In genomic region chr3:156825795-156826143, GRCh38 we compare ENCODE assay signal across 8 cellular contexts. TPM values are rescaled to one million over a fixed set of nuclear protein-coding genes. Genes with fewer than 3 reads are reported as not detected.
A peak's percentile ranks its signal among the peaks of the same experiment; 100 is the strongest.
DNase-seq lines count a peak whose midpoint lies in the region; ATAC-seq and TF ChIP-seq lines count a peak whose summit lies in the region.

No MANE protein-coding gene starts in this region.

- H3K27ac Mint-ChIP-seq in Caco-2 (ENCODE audit: unreplicated experiment), result peak overlapping the region; percentile 100
- H3K27ac Mint-ChIP-seq in memory B cell, result peak overlapping the region; percentile 98

- H3K4me3 ChIP-seq in Caco-2 (ENCODE audit: low read depth, low read length), result peak overlapping the region; percentile 52
- peak overlapping the region; percentile 10 to 62 for H3K4me3 ChIP-seq in body of pancreas
- peak overlapping the region; percentile 65 to 75 for H3K4me3 ChIP-seq in vagina

- H3K36me3 Mint-ChIP-seq in Caco-2 (ENCODE audit: insufficient read depth, unreplicated experiment), result peaks cover 18% of the 10 kb centered on the region
- H3K36me3 Mint-ChIP-seq in memory B cell, result peaks cover 4% of the 10 kb centered on the region

- H3K4me1 Mint-ChIP-seq in Caco-2 (ENCODE audit: low read depth, unreplicated experiment), result peaks cover 18% of the 10 kb centered on the region
- peaks cover 18% of the 10 kb centered on the region for H3K4me1 Mint-ChIP-seq in memory B cell

- H3K4me3 Mint-ChIP-seq in Caco-2 (ENCODE audit: unreplicated experiment), result peak overlapping the region; percentile 99
- H3K4me3 Mint-ChIP-seq in memory B cell, result peak overlapping the region; percentile 99

- intact Hi-C loops in Caco-2 (cut with micrococcal nuclease; ENCODE audit: unreplicated experiment), result loop anchor here (1.0 to 2.0 kb wide), 6 partner anchors 8 to 295 kb away; no protein-coding TSS in a partner anchor
- intact Hi-C loops in body of pancreas (cut with DNase I), result no loop called here
- intact Hi-C loops in vagina (cut with DNase I), result loop anchor here (10.0 kb wide), 2 partner anchors 151 to 309 kb away; partner anchors contain the start of gene TIPARP

- CTCF ChIA-PET in Caco-2 (lab: Charles Lee), result no interaction called here

- H3K27ac ChIP-seq in body of pancreas (peak overlapping the region; percentile 97 to 100 (median 98)), vagina (peak overlapping the region; percentile 88)

- 2 to 4% methylated on average over 8 of the region's 8 CpGs for WGBS in body of pancreas, 2 donors

- no TSS peak for BruUV-seq in Caco-2 (replicated peaks; lab: Mats Ljungman, UMichigan)

- H3K9me3 Mint-ChIP-seq in Caco-2 (ENCODE audit: unreplicated experiment) (no peaks in the 10 kb centered on the region), memory B cell (no peaks in the 10 kb centered on the region)

- POLR2A ChIA-PET in Caco-2 (lab: Charles Lee), result no interaction called here

- TF ChIP-seq CTCF in Caco-2 (IDR thresholded peaks at IDR 0.05; ENCODE audit: insufficient read depth in 1 of 2, low read depth in 1 of 2, low read length in 1 of 2, severe bottlenecking in 1 of 2, unreplicated experiment in 1 of 2), result no peak
- no peak for TF ChIP-seq CTCF in body of pancreas (IDR thresholded peaks at IDR 0.05)
- no peak for TF ChIP-seq CTCF in vagina (IDR thresholded peaks at IDR 0.05)

- ATAC-seq in GM21367 (IDR thresholded peaks at IDR 0.05; ENCODE audit: unreplicated experiment) (peak; percentile 42), HG03571 (IDR thresholded peaks at IDR 0.05; ENCODE audit: unreplicated experiment) (peak; percentile 56), body of pancreas (peak; percentile 58), memory B cell (ENCODE audit: low read depth) (peak; percentile 57)

- H3K27me3 ChIP-seq in Caco-2 (replicated peaks; ENCODE audit: control insufficient read depth, insufficient read depth, low read length) (no peaks in the 10 kb centered on the region), body of pancreas (no peaks in the 10 kb centered on the region), vagina (no peaks in the 10 kb centered on the region)

- DNase-seq in Caco-2, result no peak
- DNase-seq in body of pancreas, result no peak
- DNase-seq in memory B cell (ENCODE audit: low spot score in 2 of 2), result no peak
- DNase-seq in vagina (ENCODE audit: extremely low spot score in 2 of 2), result no peak
- DNase-seq in activated gamma-delta T cell (lab: John Stamatoyannopoulos, UW), result no peak
- no peak for DNase-seq in H4 (ENCODE audit: low spot score)

- H3K27me3 Mint-ChIP-seq in Caco-2 (ENCODE audit: insufficient read depth, unreplicated experiment) (no peaks in the 10 kb centered on the region), memory B cell (no peaks in the 10 kb centered on the region)

- H3K9me3 ChIP-seq in Caco-2 (no peaks in the 10 kb centered on the region), body of pancreas (no peaks in the 10 kb centered on the region), vagina (no peaks in the 10 kb centered on the region)

- H3K4me1 ChIP-seq in Caco-2 (peaks cover 21% of the 10 kb centered on the region), body of pancreas (peaks cover 13% of the 10 kb centered on the region), vagina (peaks cover 6% of the 10 kb centered on the region)

- TF ChIP-seq POLR2A in body of pancreas (IDR thresholded peaks at IDR 0.05) (no peak), vagina (IDR thresholded peaks at IDR 0.05) (no peak)

- H3K36me3 ChIP-seq in Caco-2 (ENCODE audit: control insufficient read depth, insufficient read depth, low read length), result no peaks in the 10 kb centered on the region
- H3K36me3 ChIP-seq in body of pancreas (replicated peaks in 1 of 2; ENCODE audit: insufficient read depth in 1 of 2, low read depth in 2 of 2), result no peaks in the 10 kb centered on the region
- no peaks in the 10 kb centered on the region for H3K36me3 ChIP-seq in vagina

RNA-seq across cellular contexts. Expression of gene LEKR1, which starts 0.4 kb away (rescaled TPM):
- total RNA-seq in Caco-2 (2022), result 1.4 and 1.6 TPM in 2 replicates
- 1 to 10 TPM in 1 of 2 donors, under 1 TPM in 1; 0.99 to 1.3 TPM for total RNA-seq in body of pancreas
- not detected for total RNA-seq in vagina
- total RNA-seq in H4 (2014; rRNA removed; shearing (Covaris generic)), result 0.37 and 11.5 TPM in 2 replicates
